In genomic region chr1:156583821-156584622, GRCh38 we compare ENCODE assay signal across 8 cellular contexts. TPM values are rescaled to one million over a fixed set of nuclear protein-coding genes. Genes with fewer than 3 reads are reported as not detected.
DNase-seq lines count a peak whose midpoint lies in the region; ATAC-seq and TF ChIP-seq lines count a peak whose summit lies in the region.

No MANE protein-coding gene starts in this region.

- no peaks in the 10 kb centered on the region for H3K9me3 Mint-ChIP-seq in activated T-helper 2 cell treated with anti-CD3 and anti-CD28 coated beads, Interferon-gamma antibody, Interleukin-2, Interleukin-4, amounts not matched to agents 10 μg/mL and 5 μg/mL and 100 μg/mL, durations not matched to agents 14 hours and 24 hours and 36 hours

- H3K36me3 ChIP-seq in DOHH2 (ENCODE audit: control insufficient read depth, low read length) (no peaks in the 10 kb centered on the region), MM.1S (replicated peaks; ENCODE audit: insufficient read depth, low read length) (no peaks in the 10 kb centered on the region), osteoblast (ENCODE audit: insufficient read depth, low read length) (no peaks in the 10 kb centered on the region), upper lobe of left lung (no peaks in the 10 kb centered on the region)

- H3K4me1 ChIP-seq in DOHH2 (ENCODE audit: control insufficient read depth, low read length) (peaks cover 30% of the 10 kb centered on the region), MM.1S (ENCODE audit: low read length) (no peaks in the 10 kb centered on the region), osteoblast (ENCODE audit: insufficient read depth, low read length) (no peaks in the 10 kb centered on the region), upper lobe of left lung (no peaks in the 10 kb centered on the region)

- DNase-seq in MM.1S (peak; percentile 89), SHP77 (lab: John Stamatoyannopoulos, UW) (peak; percentile 67 to 71), foreskin fibroblast (peak; percentile 68 to 90), osteoblast (ENCODE audit: insufficient read length, low spot score, missing footprints) (peak; percentile 97), upper lobe of left lung (peak in 1 of 2 donors; percentile 68)
- DNase-seq in activated T-helper 2 cell treated with anti-CD3 and anti-CD28 coated beads, Interferon-gamma antibody, Interleukin-2, Interleukin-4, amounts not matched to agents 10 μg/mL and 5 μg/mL and 100 μg/mL, durations not matched to agents 14 hours and 24 hours and 36 hours (ENCODE audit: low spot score) = peak; percentile 50

- intact Hi-C loops in activated T-helper 2 cell treated with anti-CD3 and anti-CD28 coated beads, Interferon-gamma antibody, Interleukin-2, Interleukin-4, amounts not matched to agents 10 μg/mL and 5 μg/mL and 100 μg/mL, durations not matched to agents 14 hours and 24 hours and 36 hours (cut with micrococcal nuclease) = loop anchor here (1.0 to 2.0 kb wide), 2 partner anchors 17 to 24 kb away; partner anchors contain the start of gene GPATCH4

- WGBS in upper lobe of left lung, 2 donors = 54 to 56% methylated on average over 20 of the region's 20 CpGs

- no peak overlapping the region for H3K4me3 ChIP-seq in DOHH2 (ENCODE audit: low read length)
- H3K4me3 ChIP-seq in MM.1S (ENCODE audit: low read length) = no peak overlapping the region
- H3K4me3 ChIP-seq in foreskin fibroblast (ENCODE audit: low read depth in 1 of 2, low read length in 2 of 2) = no peak overlapping the region
- no peak overlapping the region for H3K4me3 ChIP-seq in osteoblast (ENCODE audit: insufficient read depth, low read length)
- no peak overlapping the region for H3K4me3 ChIP-seq in upper lobe of left lung

- H3K9ac ChIP-seq in MM.1S (ENCODE audit: low read length) = no peak overlapping the region

- no peak overlapping the region for H3K27ac Mint-ChIP-seq in activated T-helper 2 cell treated with anti-CD3 and anti-CD28 coated beads, Interferon-gamma antibody, Interleukin-2, Interleukin-4, amounts not matched to agents 10 μg/mL and 5 μg/mL and 100 μg/mL, durations not matched to agents 14 hours and 24 hours and 36 hours

- peak; percentile 64 for TF ChIP-seq CTCF in DOHH2 (IDR thresholded peaks at IDR 0.05; ENCODE audit: low read depth, low read length, poor library complexity, severe bottlenecking)
- peak; percentile 96 for TF ChIP-seq CTCF in MM.1S (IDR thresholded peaks at IDR 0.05; ENCODE audit: low read length)
- TF ChIP-seq CTCF in foreskin fibroblast (IDR thresholded peaks at IDR 0.05; ENCODE audit: low read depth, low read length) = peak; percentile 87
- peak; percentile 92 for TF ChIP-seq CTCF in osteoblast (IDR thresholded peaks at IDR 0.05; ENCODE audit: extremely low read depth, low read depth, low read length)
- peak; percentile 79 to 97 (median 88) for TF ChIP-seq CTCF in upper lobe of left lung (IDR thresholded peaks at IDR 0.05)

- H3K27me3 Mint-ChIP-seq in activated T-helper 2 cell treated with anti-CD3 and anti-CD28 coated beads, Interferon-gamma antibody, Interleukin-2, Interleukin-4, amounts not matched to agents 10 μg/mL and 5 μg/mL and 100 μg/mL, durations not matched to agents 14 hours and 24 hours and 36 hours (ENCODE audit: low read depth) = no peaks in the 10 kb centered on the region

- H3F3A ChIP-seq in DOHH2 (ENCODE audit: control insufficient read depth, insufficient read depth) = 0 out of 2 replicates have a peak, but pooled peaks cover 2% of the 10 kb centered on the region
- no peaks in the 10 kb centered on the region for H3F3A ChIP-seq in MM.1S (ENCODE audit: insufficient read depth, low read length)

- H3K9me2 ChIP-seq in DOHH2 (replicated peaks; ENCODE audit: control insufficient read depth, low read length) (no peaks in the 10 kb centered on the region), MM.1S (replicated peaks; ENCODE audit: insufficient read depth, low read length) (no peaks in the 10 kb centered on the region)

- H3K9me3 ChIP-seq in DOHH2 (ENCODE audit: control insufficient read depth, insufficient read depth, low read length) (no peaks in the 10 kb centered on the region), MM.1S (replicated peaks; ENCODE audit: insufficient read depth, low read length) (no peaks in the 10 kb centered on the region), osteoblast (ENCODE audit: low read depth, low read length) (no peaks in the 10 kb centered on the region), upper lobe of left lung (no peaks in the 10 kb centered on the region)

- H3K4me3 Mint-ChIP-seq in activated T-helper 2 cell treated with anti-CD3 and anti-CD28 coated beads, Interferon-gamma antibody, Interleukin-2, Interleukin-4, amounts not matched to agents 10 μg/mL and 5 μg/mL and 100 μg/mL, durations not matched to agents 14 hours and 24 hours and 36 hours (ENCODE audit: low read depth) = no peak overlapping the region

- no peaks in the 10 kb centered on the region for H3K36me3 Mint-ChIP-seq in activated T-helper 2 cell treated with anti-CD3 and anti-CD28 coated beads, Interferon-gamma antibody, Interleukin-2, Interleukin-4, amounts not matched to agents 10 μg/mL and 5 μg/mL and 100 μg/mL, durations not matched to agents 14 hours and 24 hours and 36 hours (ENCODE audit: low read depth)

- ATAC-seq in upper lobe of left lung (ENCODE audit: low FRiP score in 2 of 2) (peak in 1 of 2 donors; percentile 84), HG02759 (IDR thresholded peaks at IDR 0.05; ENCODE audit: unreplicated experiment) (no peak)

- no peak for TF ChIP-seq EP300 in upper lobe of left lung (IDR thresholded peaks at IDR 0.05)

- H3K27ac ChIP-seq in DOHH2 (ENCODE audit: low read depth, low read length) (no peak overlapping the region), MM.1S (ENCODE audit: low read length) (no peak overlapping the region), osteoblast (ENCODE audit: low read depth, low read length) (no peak overlapping the region), upper lobe of left lung (no peak overlapping the region)

- H3K4me2 ChIP-seq in DOHH2 (ENCODE audit: low read length) = 0 out of 2 replicates have a peak overlapping the region, but pooled peaks have one; percentile 26
- no peak overlapping the region for H3K4me2 ChIP-seq in MM.1S (ENCODE audit: low read depth, low read length)
- no peak overlapping the region for H3K4me2 ChIP-seq in osteoblast (ENCODE audit: insufficient read depth, low read length)

- H2AFZ ChIP-seq in MM.1S (ENCODE audit: low read length) (no peak overlapping the region), osteoblast (ENCODE audit: low read length) (peak overlapping the region; percentile 83)

- no peaks in the 10 kb centered on the region for H3K79me2 ChIP-seq in DOHH2 (ENCODE audit: control insufficient read depth, low read length)
- no peaks in the 10 kb centered on the region for H3K79me2 ChIP-seq in MM.1S (ENCODE audit: low read length)
- H3K79me2 ChIP-seq in osteoblast (ENCODE audit: insufficient read depth, low read length) = no peaks in the 10 kb centered on the region

- no peak for TF ChIP-seq POLR2A in upper lobe of left lung (IDR thresholded peaks at IDR 0.05)

- peaks cover 8% of the 10 kb centered on the region for H3K4me1 Mint-ChIP-seq in activated T-helper 2 cell treated with anti-CD3 and anti-CD28 coated beads, Interferon-gamma antibody, Interleukin-2, Interleukin-4, amounts not matched to agents 10 μg/mL and 5 μg/mL and 100 μg/mL, durations not matched to agents 14 hours and 24 hours and 36 hours (ENCODE audit: low read depth)

- H4K20me1 ChIP-seq in DOHH2 (ENCODE audit: control insufficient read depth, insufficient read depth, low read depth, low read length) = no peaks in the 10 kb centered on the region
- H4K20me1 ChIP-seq in MM.1S (ENCODE audit: insufficient read depth, low read length) = no peaks in the 10 kb centered on the region
- no peaks in the 10 kb centered on the region for H4K20me1 ChIP-seq in osteoblast (ENCODE audit: insufficient read depth, low read length)

- no peaks in the 10 kb centered on the region for H3K27me3 ChIP-seq in DOHH2 (ENCODE audit: control insufficient read depth, low read length)
- no peaks in the 10 kb centered on the region for H3K27me3 ChIP-seq in MM.1S (replicated peaks; ENCODE audit: insufficient read depth, low read length)
- peaks cover 3% of the 10 kb centered on the region for H3K27me3 ChIP-seq in osteoblast (ENCODE audit: insufficient read depth, low read length)
- no peaks in the 10 kb centered on the region for H3K27me3 ChIP-seq in upper lobe of left lung

RNA-seq across cellular contexts. Expression of gene TTC24, which starts 4.5 kb away (rescaled TPM):
- 3.8 and 4.5 TPM in 2 replicates for total RNA-seq in activated T-helper 2 cell treated with anti-CD3 and anti-CD28 coated beads, Interferon-gamma antibody, Interleukin-2, Interleukin-4, amounts not matched to agents 10 μg/mL and 5 μg/mL and 100 μg/mL, durations not matched to agents 14 hours and 24 hours and 36 hours
- not detected in 2 replicates for total RNA-seq in osteoblast
- total RNA-seq in upper lobe of left lung = under 1 TPM in 1 of 6 donors, not detected in 5; 0.20 TPM

RNA-seq across cellular contexts. Expression of gene NAXE, which starts 7.6 kb away (rescaled TPM):
- 76.1 and 78.8 TPM in 2 replicates for total RNA-seq in activated T-helper 2 cell treated with anti-CD3 and anti-CD28 coated beads, Interferon-gamma antibody, Interleukin-2, Interleukin-4, amounts not matched to agents 10 μg/mL and 5 μg/mL and 100 μg/mL, durations not matched to agents 14 hours and 24 hours and 36 hours
- 54.8 and 63.7 TPM in 2 replicates for total RNA-seq in osteoblast
- 10 to 100 TPM; 46.1 to 81.1 (median 60.0) TPM for total RNA-seq in upper lobe of left lung

RNA-seq across cellular contexts. Expression of gene IQGAP3, which starts 11.7 kb away (rescaled TPM):
- 16.1 and 16.8 TPM in 2 replicates for total RNA-seq in activated T-helper 2 cell treated with anti-CD3 and anti-CD28 coated beads, Interferon-gamma antibody, Interleukin-2, Interleukin-4, amounts not matched to agents 10 μg/mL and 5 μg/mL and 100 μg/mL, durations not matched to agents 14 hours and 24 hours and 36 hours
- total RNA-seq in osteoblast = 2.9 and 3.5 TPM in 2 replicates
- 10 to 100 TPM in 1 of 6 donors, 1 to 10 TPM in 4, under 1 TPM in 1; under 0.01 to 16.0 (median 2.2) TPM for total RNA-seq in upper lobe of left lung

RNA-seq across cellular contexts. Expression of gene GPATCH4, which starts 17.3 kb away (rescaled TPM):
- 73.7 and 80.4 TPM in 2 replicates for total RNA-seq in activated T-helper 2 cell treated with anti-CD3 and anti-CD28 coated beads, Interferon-gamma antibody, Interleukin-2, Interleukin-4, amounts not matched to agents 10 μg/mL and 5 μg/mL and 100 μg/mL, durations not matched to agents 14 hours and 24 hours and 36 hours
- 8.0 and 11.2 TPM in 2 replicates for total RNA-seq in osteoblast
- 10 to 100 TPM in 5 of 6 donors, 1 to 10 TPM in 1; 5.7 to 26.2 (median 19.4) TPM for total RNA-seq in upper lobe of left lung

RNA-seq across cellular contexts. Expression of gene HAPLN2, which starts 35.2 kb away (rescaled TPM):
- total RNA-seq in activated T-helper 2 cell treated with anti-CD3 and anti-CD28 coated beads, Interferon-gamma antibody, Interleukin-2, Interleukin-4, amounts not matched to agents 10 μg/mL and 5 μg/mL and 100 μg/mL, durations not matched to agents 14 hours and 24 hours and 36 hours = not detected in 2 replicates
- total RNA-seq in osteoblast (not detected in 2 replicates), upper lobe of left lung (1 to 10 TPM in 1 of 6 donors, under 1 TPM in 2, not detected in 3; 0.14 to 5.0 (median 0.37) TPM)
